Comparison of ENCODE assay signal across 26 cellular contexts in the genomic region with DNA sequence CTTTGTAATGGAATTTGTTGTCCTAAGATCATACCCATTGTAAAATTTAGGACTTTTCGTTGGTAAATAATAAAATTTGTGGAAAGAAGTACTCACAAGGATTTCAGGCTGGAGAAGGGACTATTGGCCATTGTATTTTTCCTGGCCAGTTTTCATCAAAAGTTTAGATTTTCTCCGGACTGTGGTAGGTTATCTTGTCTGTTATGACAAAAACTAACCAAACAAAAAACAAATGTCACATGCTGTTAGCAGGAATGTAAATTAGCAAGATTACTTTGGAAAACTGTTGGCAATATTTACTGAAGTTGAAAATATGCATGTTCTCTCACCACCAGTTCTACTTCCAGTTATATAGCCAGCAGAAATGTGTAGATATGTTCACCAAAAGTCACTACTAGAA. TPM values are rescaled to one million over a fixed set of nuclear protein-coding genes. Genes with fewer than 3 reads are reported as not detected.
DNase-seq lines count a peak whose midpoint lies in the region; ATAC-seq and TF ChIP-seq lines count a peak whose summit lies in the region.
"Had no signal": no experiment of that assay in that cellular context is flagged by ENCODE, and none has a peak within 500 bp of the region (broad histone marks: within the 10 kb centered on the region; RNA-seq: fewer than 3 reads in every experiment).

No MANE protein-coding gene starts in this region.

- no peak overlapping the region for H3K18ac ChIP-seq in mesenchymal stem cell (ENCODE audit: low read depth in 1 of 2, low read length in 2 of 2)

- no peak overlapping the region for H2BK15ac ChIP-seq in mesenchymal stem cell (ENCODE audit: low read depth, poor library complexity, severe bottlenecking)

- peaks cover 23% of the 10 kb centered on the region for H3K79me1 ChIP-seq in mesenchymal stem cell (replicated peaks; ENCODE audit: low read length, poor library complexity, severe bottlenecking)

- H3K4me2 ChIP-seq in DOHH2 (ENCODE audit: low read length) (peak overlapping the region; percentile 59), mesenchymal stem cell (ENCODE audit: low read length, poor library complexity, severe bottlenecking) (no peak overlapping the region)
- H3K4me2 ChIP-seq: KMS-11 had no signal

- no peak overlapping the region for H4K8ac ChIP-seq in mesenchymal stem cell (ENCODE audit: low read length)

- H3K9me2 ChIP-seq in DOHH2 (replicated peaks; ENCODE audit: control insufficient read depth, low read length), result no peaks in the 10 kb centered on the region

- H3K27ac ChIP-seq in DOHH2 (ENCODE audit: low read depth, low read length) (peak overlapping the region; percentile 63; the same call in 1 of the 2 replicates), mesenchymal stem cell (ENCODE audit: low read length, poor library complexity, severe bottlenecking) (no peak overlapping the region), temporal lobe (ENCODE audit: low read depth, low read length) (peak overlapping the region; percentile 50)
- H3K27ac ChIP-seq: brain microvascular endothelial cell, KMS-11, SJCRH30 had no signal

- H2BK12ac ChIP-seq in mesenchymal stem cell (ENCODE audit: low read length in 2 of 2), result no peak overlapping the region

- no peak overlapping the region for H3K4ac ChIP-seq in mesenchymal stem cell (ENCODE audit: low read depth in 1 of 2, low read length in 2 of 2)

- peak overlapping the region; percentile 19 for H3K27ac Mint-ChIP-seq in T-helper 17 cell
- H3K27ac Mint-ChIP-seq: activated CD8-positive, alpha-beta T cell treated with anti-CD3 and anti-CD28 coated beads, Interleukin-2, amount 10 ng/mL, durations not matched to agents 7 days and 5 days; progenitor cell of endocrine pancreas; T-cell had no signal

- no peak overlapping the region for H2BK120ac ChIP-seq in mesenchymal stem cell (ENCODE audit: low read depth, low read length)

- H2AK5ac ChIP-seq in mesenchymal stem cell (ENCODE audit: low read length, severe bottlenecking), result no peak overlapping the region

- no peak for TF ChIP-seq CTCF in DOHH2 (IDR thresholded peaks at IDR 0.05; ENCODE audit: low read depth, low read length, poor library complexity, severe bottlenecking)

- H3K4me1 ChIP-seq in DOHH2 (ENCODE audit: control insufficient read depth, low read length) (peaks cover 57% of the 10 kb centered on the region), mesenchymal stem cell (ENCODE audit: control insufficient read depth, insufficient read depth, low read depth, low read length) (peaks cover 4% of the 10 kb centered on the region)

- peaks cover 43% of the 10 kb centered on the region for H3K79me2 ChIP-seq in DOHH2 (ENCODE audit: control insufficient read depth, low read length)

- H3K14ac ChIP-seq in mesenchymal stem cell (ENCODE audit: low read length in 2 of 2), result no peak overlapping the region

- H3K4me3 ChIP-seq in DOHH2 (ENCODE audit: low read length) (0 out of 2 replicates have a peak overlapping the region, but pooled peaks have one; percentile 48), mesenchymal stem cell (ENCODE audit: insufficient read depth in 1 of 2, low read depth in 1 of 2, low read length in 2 of 2) (no peak overlapping the region)
- H3K4me3 ChIP-seq: SJCRH30 had no signal

- no peak overlapping the region for H2BK5ac ChIP-seq in mesenchymal stem cell (ENCODE audit: low read depth, low read length, poor library complexity, severe bottlenecking)

- H3K27me3 ChIP-seq in DOHH2 (ENCODE audit: control insufficient read depth, low read length) (no peaks in the 10 kb centered on the region), mesenchymal stem cell (ENCODE audit: control insufficient read depth in 1 of 2, insufficient read depth in 1 of 2, low read length in 2 of 2) (no peaks in the 10 kb centered on the region)
- H3K27me3 ChIP-seq: brain microvascular endothelial cell, SJCRH30 had no signal

- DNase-seq in T-helper 17 cell (no peak), mesenchymal stem cell (peak; percentile 40), ureter (ENCODE audit: low spot score) (no peak), NCI-H2171 treated with DMSO at 0.1 percent for 48 hours (lab: John Stamatoyannopoulos, UW) (no peak)
- DNase-seq in activated T-cell treated with anti-CD3 and anti-CD28 coated beads, Interleukin-2, amount 50 U/mL, for 4 hours, result no peak
- DNase-seq: activated CD4-positive, alpha-beta T cell treated with anti-CD3 and anti-CD28 coated beads for 1 hour; activated CD8-positive, alpha-beta T cell treated with anti-CD3 and anti-CD28 coated beads, Interleukin-2, amount 10 ng/mL, durations not matched to agents 7 days and 5 days; activated effector memory CD4-positive, alpha-beta T cell treated with anti-CD3 and anti-CD28 coated beads, Interleukin-2, amount 50 U/mL, for 16 hours; activated T-cell treated with anti-CD3 and anti-CD28 coated beads for 4 hours; brain microvascular endothelial cell; CD8-positive, alpha-beta memory T cell; DMS153; effector memory CD8-positive, alpha-beta T cell; NCI-H1436 treated with DMSO at 0.1 percent for 48 hours; NCI-H2107; NCI-H510A; SJCRH30; small intestine; stimulated activated CD4-positive, alpha-beta T cell treated with anti-CD3 and anti-CD28 coated beads, Interleukin-1b, Interleukin-23, amount 100 ng/mL, for 48 hours; T-cell had no signal

- H3K9me3 ChIP-seq in DOHH2 (ENCODE audit: control insufficient read depth, insufficient read depth, low read length) (no peaks in the 10 kb centered on the region), T-helper 17 cell (ENCODE audit: control insufficient read depth, low read length, poor library complexity, severe bottlenecking) (no peaks in the 10 kb centered on the region), mesenchymal stem cell (ENCODE audit: control insufficient read depth, low read length) (no peaks in the 10 kb centered on the region)

- 88% methylated on average over 1 of the region's 2 CpGs for WGBS in mesenchymal stem cell

- H3K4me3 Mint-ChIP-seq in T-helper 17 cell, result no peak overlapping the region
- no peak overlapping the region for H3K4me3 Mint-ChIP-seq in activated T-cell treated with anti-CD3 and anti-CD28 coated beads, Interleukin-2, amount 50 U/mL, for 4 hours
- H3K4me3 Mint-ChIP-seq: activated CD8-positive, alpha-beta T cell treated with anti-CD3 and anti-CD28 coated beads, Interleukin-2, amount 10 ng/mL, durations not matched to agents 7 days and 5 days; effector memory CD8-positive, alpha-beta T cell; T-cell had no signal

- no peaks in the 10 kb centered on the region for H3K36me3 ChIP-seq in DOHH2 (ENCODE audit: control insufficient read depth, low read length)
- H3K36me3 ChIP-seq in mesenchymal stem cell (ENCODE audit: control insufficient read depth in 1 of 2, insufficient read depth in 2 of 2, low read depth in 1 of 2, low read length in 2 of 2), result no peaks in the 10 kb centered on the region
- H3K36me3 ChIP-seq: brain microvascular endothelial cell, SJCRH30 had no signal

- no peaks in the 10 kb centered on the region for H3K27me3 Mint-ChIP-seq in T-helper 17 cell
- no peaks in the 10 kb centered on the region for H3K27me3 Mint-ChIP-seq in activated T-cell treated with anti-CD3 and anti-CD28 coated beads, Interleukin-2, amount 50 U/mL, for 4 hours (ENCODE audit: low read depth)
- H3K27me3 Mint-ChIP-seq: CD8-positive, alpha-beta memory T cell; effector memory CD8-positive, alpha-beta T cell; progenitor cell of endocrine pancreas; T-cell had no signal

- no peak overlapping the region for H4K91ac ChIP-seq in mesenchymal stem cell (ENCODE audit: low read length)

- H3K36me3 Mint-ChIP-seq in T-helper 17 cell (ENCODE audit: low read depth), result no peaks in the 10 kb centered on the region
- peaks cover 3% of the 10 kb centered on the region for H3K36me3 Mint-ChIP-seq in activated T-cell treated with anti-CD3 and anti-CD28 coated beads, Interleukin-2, amount 50 U/mL, for 4 hours (ENCODE audit: insufficient read depth)
- H3K36me3 Mint-ChIP-seq: CD8-positive, alpha-beta memory T cell had no signal

- peaks cover 3% of the 10 kb centered on the region for H3K9me3 Mint-ChIP-seq in activated T-cell treated with anti-CD3 and anti-CD28 coated beads, Interleukin-2, amount 50 U/mL, for 4 hours
- H3K9me3 Mint-ChIP-seq: CD8-positive, alpha-beta memory T cell; effector memory CD8-positive, alpha-beta T cell had no signal

- H4K20me1 ChIP-seq in DOHH2 (ENCODE audit: control insufficient read depth, insufficient read depth, low read depth, low read length), result no peaks in the 10 kb centered on the region

- ATAC-seq in T-helper 17 cell (no peak), HG03196 (IDR thresholded peaks at IDR 0.05; ENCODE audit: unreplicated experiment) (no peak)
- ATAC-seq in activated T-cell treated with anti-CD3 and anti-CD28 coated beads, Interleukin-2, amount 50 U/mL, for 4 hours, result no peak
- ATAC-seq: activated CD8-positive, alpha-beta T cell treated with anti-CD3 and anti-CD28 coated beads, Interleukin-2, amount 10 ng/mL, durations not matched to agents 7 days and 5 days; effector memory CD8-positive, alpha-beta T cell; esophagus mucosa; T-cell had no signal

- H2AFZ ChIP-seq in mesenchymal stem cell (ENCODE audit: low read depth, low read length), result no peak overlapping the region

- peaks cover 12% of the 10 kb centered on the region for H3F3A ChIP-seq in DOHH2 (ENCODE audit: control insufficient read depth, insufficient read depth)

- H3K4me1 Mint-ChIP-seq in T-helper 17 cell, result peaks cover 38% of the 10 kb centered on the region
- peaks cover 44% of the 10 kb centered on the region for H3K4me1 Mint-ChIP-seq in activated T-cell treated with anti-CD3 and anti-CD28 coated beads, Interleukin-2, amount 50 U/mL, for 4 hours (ENCODE audit: low read depth)

- no peak overlapping the region for H3K23ac ChIP-seq in mesenchymal stem cell (ENCODE audit: low read length in 2 of 2)

- no peak overlapping the region for H3K9ac ChIP-seq in mesenchymal stem cell (ENCODE audit: low read length)
- H3K9ac ChIP-seq: KMS-11 had no signal

RNA-seq across cellular contexts. Expression of a gene that starts 27.8 kb away (rescaled TPM):
- total RNA-seq in T-helper 17 cell (10 to 100 TPM; 40.7 to 44.2 TPM), temporal lobe (10.3 TPM), ureter (67.4 TPM)
- 35.2 TPM for polyA plus RNA-seq in mesenchymal stem cell (2013, experiment 1 of 2)
- 34.9 TPM for polyA plus RNA-seq in mesenchymal stem cell (2013, experiment 2 of 2)
- total RNA-seq in activated T-cell treated with anti-CD3 and anti-CD28 coated beads, Interleukin-2, amount 50 U/mL, for 4 hours, result 10 to 100 TPM; 16.9 to 17.9 (median 17.8) TPM
